ENCODE assay signal across 9 cellular contexts in genomic region chr10:18689498-18689897, GRCh38. TPM values are rescaled to one million over a fixed set of nuclear protein-coding genes. Genes with fewer than 3 reads are reported as not detected.
DNase-seq lines count a peak whose midpoint lies in the region; ATAC-seq and FAIRE-seq lines count a peak whose summit lies in the region.
"Had no signal": no experiment of that assay in that cellular context is flagged by ENCODE, and none has a peak within 500 bp of the region (broad histone marks: within the 10 kb centered on the region; RNA-seq: fewer than 3 reads in every experiment).

No MANE protein-coding gene starts in this region.

- FAIRE-seq in frontal cortex (lab: Jason Lieb, UNC): no peak
- FAIRE-seq: GM12892 had no signal

- peak; percentile 41 for DNase-seq in AG08395 (ENCODE audit: low spot score)
- peak; percentile 32 for DNase-seq in HCEC 1CT
- DNase-seq in RPMI7951 (ENCODE audit: low read depth): peak; percentile 28
- peak; percentile 68 for DNase-seq in fibroblast of peridontal ligament (ENCODE audit: extremely low read depth)
- DNase-seq in frontal cortex (ENCODE audit: low spot score in 2 of 2): no peak

- ATAC-seq in GM18520 (IDR thresholded peaks at IDR 0.05; ENCODE audit: unreplicated experiment) (no peak), GM19328 (IDR thresholded peaks at IDR 0.05; ENCODE audit: unreplicated experiment) (no peak), GM19324 (IDR thresholded peaks at IDR 0.05; ENCODE audit: low FRiP score, unreplicated experiment) (no peak)

RNA-seq across cellular contexts. Expression of gene ARL5B, which starts 30.3 kb away (rescaled TPM):
- total RNA-seq in RPMI7951 (2014; rRNA removed; shearing (Covaris generic)): 19.6 and 23.7 TPM in 2 replicates
- 81.1 TPM for total RNA-seq in frontal cortex

RNA-seq across cellular contexts. Expression of gene NSUN6, which starts 38.1 kb away (rescaled TPM):
- total RNA-seq in RPMI7951 (2014; rRNA removed; shearing (Covaris generic)): 9.6 and 10.0 TPM in 2 replicates
- 34.2 TPM for total RNA-seq in frontal cortex

Comparison
In these comparisons a context has a peak if more than half of its experiments do, and no peak if none do; other contexts are left out.
1. DNase-seq: peak in AG08395 (single experiment), HCEC 1CT (single experiment), RPMI7951 (single experiment) and fibroblast of peridontal ligament (single experiment); none in frontal cortex (0 of 2).